ENCODE assay signal across 13 cellular contexts in the genomic region with DNA sequence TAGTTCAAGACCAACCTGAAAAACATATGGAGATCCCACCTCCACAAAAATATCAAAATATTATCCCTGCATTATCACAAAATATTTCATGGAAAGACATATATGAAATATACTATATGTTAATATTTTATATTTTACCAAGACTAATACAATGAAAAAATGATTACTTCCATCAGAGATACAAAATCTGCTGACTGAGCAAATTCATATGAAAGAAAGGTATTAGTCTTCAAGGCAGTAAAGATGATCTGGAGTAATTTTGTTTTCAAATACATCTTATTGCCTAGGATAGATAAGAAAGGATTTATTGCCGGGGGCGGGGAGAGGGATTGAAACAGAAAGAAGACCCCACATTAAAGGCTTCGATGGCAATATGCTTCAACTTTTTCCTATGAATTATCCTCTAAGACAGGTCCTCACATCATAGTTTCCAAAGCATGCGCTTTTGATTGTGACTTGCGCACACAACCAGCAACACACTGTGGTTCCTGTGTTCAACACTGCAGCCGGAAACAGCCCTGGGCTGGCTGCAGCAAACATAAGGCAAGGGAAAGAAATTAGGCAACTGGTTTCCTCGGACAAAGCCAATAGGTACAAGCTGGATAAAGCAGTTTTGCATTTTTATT.
DNase-seq lines count a peak whose midpoint lies in the region; ATAC-seq and TF ChIP-seq lines count a peak whose summit lies in the region.
"Had no signal": no experiment of that assay in that cellular context is flagged by ENCODE, and none has a peak within 500 bp of the region (broad histone marks: within the 10 kb centered on the region; RNA-seq: fewer than 3 reads in every experiment).

No MANE protein-coding gene starts in this region.

- no peaks in the 10 kb centered on the region for H3K9me3 Mint-ChIP-seq in CD8-positive, alpha-beta T cell
- H3K9me3 Mint-ChIP-seq in activated naive CD8-positive, alpha-beta T cell treated with anti-CD3 and anti-CD28 coated beads for 36 hours, result no peaks in the 10 kb centered on the region
- H3K9me3 Mint-ChIP-seq: dendritic cell treated with granulocyte-macrophage colony-stimulating factor and Interleukin-4, amounts not matched to agents 40 ng/mL and 50 ng/mL, for 4 days; IgD-negative memory B cell had no signal

- POLR2A ChIA-PET in CD8-positive, alpha-beta T cell (lab: Charles Lee), result no interaction called here

- CTCF ChIA-PET in CD8-positive, alpha-beta T cell (lab: Charles Lee), result interaction anchor here (0.7 kb wide), 1 partner anchor 12 kb away, joined by 3 read pairs; no protein-coding TSS in a partner anchor

- H3K9me3 ChIP-seq in CD8-positive, alpha-beta T cell (ENCODE audit: low read length), result no peaks in the 10 kb centered on the region
- H3K9me3 ChIP-seq in psoas muscle, result no peaks in the 10 kb centered on the region
- H3K9me3 ChIP-seq: SJCRH30 had no signal

- no peak for TF ChIP-seq CTCF in CD8-positive, alpha-beta T cell (IDR thresholded peaks at IDR 0.05)
- TF ChIP-seq CTCF in psoas muscle (IDR thresholded peaks at IDR 0.05), result no peak

- no peak overlapping the region for H3K27ac ChIP-seq in CD8-positive, alpha-beta T cell (ENCODE audit: low read depth, low read length)
- no peak overlapping the region for H3K27ac ChIP-seq in psoas muscle
- H3K27ac ChIP-seq: SJCRH30 had no signal

- no peak overlapping the region for H3K4me3 ChIP-seq in CD8-positive, alpha-beta T cell (ENCODE audit: low read depth, low read length)
- H3K4me3 ChIP-seq in psoas muscle, result no peak overlapping the region
- H3K4me3 ChIP-seq: SJCRH30 had no signal

- peak overlapping the region; percentile 24 for H3K27ac Mint-ChIP-seq in CD8-positive, alpha-beta T cell
- peak overlapping the region; percentile 77 for H3K27ac Mint-ChIP-seq in activated naive CD8-positive, alpha-beta T cell treated with anti-CD3 and anti-CD28 coated beads for 36 hours
- H3K27ac Mint-ChIP-seq: dendritic cell treated with granulocyte-macrophage colony-stimulating factor and Interleukin-4, amounts not matched to agents 40 ng/mL and 50 ng/mL, for 4 days; IgD-negative memory B cell had no signal

- H3K27me3 ChIP-seq in CD8-positive, alpha-beta T cell (ENCODE audit: insufficient read depth, low read length), result no peaks in the 10 kb centered on the region
- H3K27me3 ChIP-seq in psoas muscle (ENCODE audit: insufficient read depth in 3 of 3, low read length in 2 of 3), result no peaks in the 10 kb centered on the region
- H3K27me3 ChIP-seq: SJCRH30 had no signal

- no peaks in the 10 kb centered on the region for H3K27me3 Mint-ChIP-seq in CD8-positive, alpha-beta T cell (ENCODE audit: low read depth)
- H3K27me3 Mint-ChIP-seq in activated naive CD8-positive, alpha-beta T cell treated with anti-CD3 and anti-CD28 coated beads for 36 hours, result no peaks in the 10 kb centered on the region
- H3K27me3 Mint-ChIP-seq: dendritic cell treated with granulocyte-macrophage colony-stimulating factor and Interleukin-4, amounts not matched to agents 40 ng/mL and 50 ng/mL, for 4 days; IgD-negative memory B cell had no signal

- H3K4me1 Mint-ChIP-seq in CD8-positive, alpha-beta T cell (ENCODE audit: low read depth), result peaks cover 52% of the 10 kb centered on the region
- peaks cover 47% of the 10 kb centered on the region for H3K4me1 Mint-ChIP-seq in activated naive CD8-positive, alpha-beta T cell treated with anti-CD3 and anti-CD28 coated beads for 36 hours

- H3K36me3 ChIP-seq in CD8-positive, alpha-beta T cell (ENCODE audit: insufficient read depth, low read length), result no peaks in the 10 kb centered on the region
- no peaks in the 10 kb centered on the region for H3K36me3 ChIP-seq in psoas muscle (ENCODE audit: insufficient read depth in 1 of 2, low read depth in 1 of 2)
- H3K36me3 ChIP-seq: SJCRH30 had no signal

- H3K4me1 ChIP-seq in CD8-positive, alpha-beta T cell (ENCODE audit: insufficient read depth, low read length), result no peaks in the 10 kb centered on the region
- peaks cover 21% of the 10 kb centered on the region for H3K4me1 ChIP-seq in psoas muscle
- H3K4me1 ChIP-seq: SJCRH30 had no signal

- DNase-seq in CD8-positive, alpha-beta T cell, result peak in 3 of 7 experiments; percentile 18 to 36 (median 21)
- peak; percentile 34 for DNase-seq in activated CD4-positive, alpha-beta T cell treated with anti-CD3 and anti-CD28 coated beads, Interleukin-2, amount 50 U/mL, for 1 hour
- DNase-seq in activated naive CD8-positive, alpha-beta T cell treated with anti-CD3 and anti-CD28 coated beads for 36 hours, result peak; percentile 63
- peak; percentile 70 for DNase-seq in stimulated activated CD4-positive, alpha-beta T cell treated with anti-CD3 and anti-CD28 coated beads, Interleukin-1b, Interleukin-23, amount 100 ng/mL, for 48 hours
- DNase-seq in NCI-H1694 treated with DMSO at 0.1 percent for 48 hours (lab: John Stamatoyannopoulos, UW) (no peak), NCI-H2081 (lab: John Stamatoyannopoulos, UW) (no peak), psoas muscle (no peak)
- DNase-seq: AML-193, NCI-H2171 treated with DMSO at 0.1 percent for 48 hours, SJCRH30 had no signal

- intact Hi-C loops in CD8-positive, alpha-beta T cell (cut with DNase I, micrococcal nuclease), result no loop called here
- intact Hi-C loops in psoas muscle (cut with DNase I), result no loop called here

- peak overlapping the region; percentile 42 for H3K4me3 Mint-ChIP-seq in CD8-positive, alpha-beta T cell
- no peak overlapping the region for H3K4me3 Mint-ChIP-seq in activated naive CD8-positive, alpha-beta T cell treated with anti-CD3 and anti-CD28 coated beads for 36 hours
- H3K4me3 Mint-ChIP-seq: dendritic cell treated with granulocyte-macrophage colony-stimulating factor and Interleukin-4, amounts not matched to agents 40 ng/mL and 50 ng/mL, for 4 days; IgD-negative memory B cell had no signal

- 79 to 90% (median 79%) methylated on average over 7 of the region's 7 CpGs for WGBS in psoas muscle, 3 donors

- no peaks in the 10 kb centered on the region for H3K36me3 Mint-ChIP-seq in CD8-positive, alpha-beta T cell
- H3K36me3 Mint-ChIP-seq in activated naive CD8-positive, alpha-beta T cell treated with anti-CD3 and anti-CD28 coated beads for 36 hours, result peaks cover 3% of the 10 kb centered on the region

- peak; percentile 49 for ATAC-seq in CD8-positive, alpha-beta T cell
- no peak for ATAC-seq in psoas muscle
- no peak for ATAC-seq in HG03571 (IDR thresholded peaks at IDR 0.05; ENCODE audit: unreplicated experiment)

Comparison
In these comparisons a context has a peak if more than half of its experiments do, and no peak if none do; other contexts are left out.
1. DNase-seq: peak in activated CD4-positive, alpha-beta T cell treated with anti-CD3 and anti-CD28 coated beads, Interleukin-2, amount 50 U/mL, for 1 hour (single experiment), activated naive CD8-positive, alpha-beta T cell treated with anti-CD3 and anti-CD28 coated beads for 36 hours (single experiment) and stimulated activated CD4-positive, alpha-beta T cell treated with anti-CD3 and anti-CD28 coated beads, Interleukin-1b, Interleukin-23, amount 100 ng/mL, for 48 hours (single experiment); none in NCI-H1694 treated with DMSO at 0.1 percent for 48 hours (single experiment), NCI-H2081 (0 of 2) and psoas muscle (0 of 2).